21 cellular contexts compared by ENCODE assay signal in the genomic region with DNA sequence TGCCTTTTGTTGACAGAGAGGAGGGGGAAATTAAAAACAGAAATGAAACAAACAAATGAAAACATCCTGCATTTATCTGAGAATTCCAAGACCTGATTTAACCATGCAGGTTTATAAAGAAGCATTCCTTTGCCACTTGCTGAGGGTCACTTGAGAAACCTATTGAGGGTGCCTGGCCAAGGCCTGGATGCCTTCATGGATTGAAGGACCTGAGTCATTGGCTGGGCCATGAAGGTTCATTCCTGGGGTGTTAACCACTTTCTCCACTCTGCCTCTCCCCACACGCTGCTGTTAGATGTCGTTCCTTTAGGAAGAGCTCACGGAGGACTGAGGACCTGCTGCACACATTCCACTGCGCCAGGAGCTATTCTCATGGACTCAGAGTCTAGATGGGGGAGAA.
"Had no signal": no experiment of that assay in that cellular context is flagged by ENCODE, and none has a peak within 500 bp of the region (broad histone marks: within the 10 kb centered on the region; RNA-seq: fewer than 3 reads in every experiment).

No MANE protein-coding gene starts in this region.

- H3K27me3 ChIP-seq: pancreas had no signal

- H3K4me3 ChIP-seq: mucosa of descending colon, pancreas, spleen had no signal

- H3K9me3 Mint-ChIP-seq: activated naive CD4-positive, alpha-beta T cell treated with anti-CD3 and anti-CD28 coated beads, Interleukin-2, amount 50 U/mL, for 24 hours; endodermal cell had no signal

- H3K36me3 Mint-ChIP-seq: activated naive CD4-positive, alpha-beta T cell treated with anti-CD3 and anti-CD28 coated beads, Interleukin-2, amount 50 U/mL, for 24 hours; naive B cell had no signal

- H3K4me1 Mint-ChIP-seq: activated naive CD4-positive, alpha-beta T cell treated with anti-CD3 and anti-CD28 coated beads, Interleukin-2, amount 50 U/mL, for 24 hours; naive B cell had no signal

- H3K27ac ChIP-seq: epithelial cell of prostate, pancreas had no signal

- ATAC-seq: mucosa of descending colon, pancreas, sciatic nerve had no signal

- DNase-seq: activated CD4-positive, alpha-beta T cell treated with anti-CD3 and anti-CD28 coated beads, Interleukin-2, amount 50 U/mL, for 1 hour; activated CD4-positive, CD25-positive, alpha-beta regulatory T cell treated with anti-CD3 and anti-CD28 coated beads, Interleukin-2, amount 50 U/mL, for 72 hours; activated CD8-positive, alpha-beta memory T cell treated with anti-CD3 and anti-CD28 coated beads, Interleukin-2, amount 50 U/mL, for 4 hours; activated effector memory CD4-positive, alpha-beta T cell treated with anti-CD3 and anti-CD28 coated beads, Interleukin-2, amount 50 U/mL, for 16 hours; activated T-cell treated with anti-CD3 and anti-CD28 coated beads, Interleukin-2, amount 50 U/mL, for 48 hours; endodermal cell; foreskin melanocyte; head of caudate nucleus; mesenchymal stem cell; mucosa of descending colon; naive B cell; pancreas; spleen; stimulated activated CD8-positive, alpha-beta memory T cell treated with anti-CD3 and anti-CD28 coated beads, Interleukin-4, amount 100 ng/mL, for 48 hours; stimulated activated naive CD4-positive, alpha-beta T cell treated with Interleukin-2 at 50 U/mL for 16 hours; T-helper 1 cell; T-helper 9 cell; trophoblast cell had no signal

- H3K27ac Mint-ChIP-seq: activated naive CD4-positive, alpha-beta T cell treated with anti-CD3 and anti-CD28 coated beads, Interleukin-2, amount 50 U/mL, for 24 hours; endodermal cell; naive B cell had no signal

- H3K36me3 ChIP-seq: pancreas had no signal

- H3K9me3 ChIP-seq: mucosa of descending colon, pancreas, spleen had no signal

- H3K4me3 Mint-ChIP-seq: activated naive CD4-positive, alpha-beta T cell treated with anti-CD3 and anti-CD28 coated beads, Interleukin-2, amount 50 U/mL, for 24 hours; endodermal cell; naive B cell had no signal
